Comparison of ENCODE assay signal across 1 cellular context in the genomic region with DNA sequence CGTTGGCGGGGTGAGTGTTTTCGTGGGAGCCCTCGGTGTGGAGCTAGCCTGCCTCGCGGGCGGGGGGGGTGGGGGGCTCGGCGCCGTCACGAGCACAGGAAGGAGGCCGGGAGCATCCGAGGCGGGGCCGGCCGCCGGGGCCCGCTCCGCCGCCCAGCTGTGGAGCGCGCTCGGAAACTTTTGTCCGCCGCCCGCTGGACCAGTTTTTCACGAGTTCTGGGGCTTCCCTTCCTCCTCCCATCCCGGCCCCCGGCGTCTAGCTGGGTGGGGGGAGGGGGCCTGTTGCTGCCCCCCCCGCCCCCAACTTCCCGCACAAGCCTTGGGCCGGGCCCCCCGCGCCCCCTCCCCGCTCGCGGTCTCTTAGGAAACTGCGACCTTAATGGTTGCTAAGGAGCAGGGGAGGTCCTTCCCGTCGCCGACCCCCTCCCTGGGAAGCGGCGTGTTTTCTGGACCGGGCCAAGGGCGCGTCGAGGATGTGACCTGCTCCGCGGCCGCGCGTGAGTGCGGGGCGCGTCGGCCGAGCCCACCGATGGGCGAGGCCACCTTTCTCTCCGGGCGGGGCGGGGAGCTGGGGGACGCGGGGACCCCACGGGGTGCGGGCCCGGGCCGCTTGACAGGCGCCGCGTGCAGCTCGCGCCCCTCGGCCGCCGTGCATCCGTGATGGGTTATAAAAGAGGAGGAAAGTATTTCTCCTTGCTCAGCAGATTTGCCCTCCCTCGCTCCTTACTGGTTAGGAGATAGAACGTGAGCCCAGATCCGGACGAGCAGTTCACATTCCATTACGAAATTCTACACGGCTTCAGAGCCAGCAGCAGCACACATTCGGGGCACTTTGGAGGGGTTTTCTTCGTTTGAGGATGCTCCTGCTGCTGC.
A peak's percentile ranks its signal among the peaks of the same experiment; 100 is the strongest.
TF ChIP-seq lines count a peak whose summit lies in the region.

No MANE protein-coding gene starts in this region.

TF ChIP-seq in HepG2, 621 proteins besides CTCF, POLR2A, EP300 and RAD21 (continued from another document and continues in another):
- TF ChIP-seq, protein P1, sequence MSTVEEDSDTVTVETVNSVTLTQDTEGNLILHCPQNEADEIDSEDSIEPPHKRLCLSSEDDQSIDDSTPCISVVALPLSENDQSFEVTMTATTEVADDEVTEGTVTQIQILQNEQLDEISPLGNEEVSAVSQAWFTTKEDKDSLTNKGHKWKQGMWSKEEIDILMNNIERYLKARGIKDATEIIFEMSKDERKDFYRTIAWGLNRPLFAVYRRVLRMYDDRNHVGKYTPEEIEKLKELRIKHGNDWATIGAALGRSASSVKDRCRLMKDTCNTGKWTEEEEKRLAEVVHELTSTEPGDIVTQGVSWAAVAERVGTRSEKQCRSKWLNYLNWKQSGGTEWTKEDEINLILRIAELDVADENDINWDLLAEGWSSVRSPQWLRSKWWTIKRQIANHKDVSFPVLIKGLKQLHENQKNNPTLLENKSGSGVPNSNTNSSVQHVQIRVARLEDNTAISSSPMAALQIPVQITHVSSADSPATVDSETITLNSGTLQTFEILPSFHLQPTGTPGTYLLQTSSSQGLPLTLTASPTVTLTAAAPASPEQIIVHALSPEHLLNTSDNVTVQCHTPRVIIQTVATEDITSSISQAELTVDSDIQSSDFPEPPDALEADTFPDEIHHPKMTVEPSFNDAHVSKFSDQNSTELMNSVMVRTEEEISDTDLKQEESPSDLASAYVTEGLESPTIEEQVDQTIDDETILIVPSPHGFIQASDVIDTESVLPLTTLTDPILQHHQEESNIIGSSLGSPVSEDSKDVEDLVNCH (CRISPR knock-in tag; IDR thresholded peaks at IDR 0.05), result no peak
- TF ChIP-seq ZNF180 (CRISPR knock-in tag; IDR thresholded peaks at IDR 0.05; ENCODE audit: borderline replicate concordance, low read depth), result no peak
- TF ChIP-seq BORCS8-MEF2B (CRISPR knock-in tag; IDR thresholded peaks at IDR 0.05), result no peak
- TF ChIP-seq ZNF207 (IDR thresholded peaks at IDR 0.05; ENCODE audit: borderline replicate concordance), result no peak
- no peak for TF ChIP-seq ZNF891 (CRISPR knock-in tag; IDR thresholded peaks at IDR 0.05)
- TF ChIP-seq, protein P2, sequence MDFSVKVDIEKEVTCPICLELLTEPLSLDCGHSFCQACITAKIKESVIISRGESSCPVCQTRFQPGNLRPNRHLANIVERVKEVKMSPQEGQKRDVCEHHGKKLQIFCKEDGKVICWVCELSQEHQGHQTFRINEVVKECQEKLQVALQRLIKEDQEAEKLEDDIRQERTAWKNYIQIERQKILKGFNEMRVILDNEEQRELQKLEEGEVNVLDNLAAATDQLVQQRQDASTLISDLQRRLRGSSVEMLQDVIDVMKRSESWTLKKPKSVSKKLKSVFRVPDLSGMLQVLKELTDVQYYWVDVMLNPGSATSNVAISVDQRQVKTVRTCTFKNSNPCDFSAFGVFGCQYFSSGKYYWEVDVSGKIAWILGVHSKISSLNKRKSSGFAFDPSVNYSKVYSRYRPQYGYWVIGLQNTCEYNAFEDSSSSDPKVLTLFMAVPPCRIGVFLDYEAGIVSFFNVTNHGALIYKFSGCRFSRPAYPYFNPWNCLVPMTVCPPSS (IDR thresholded peaks at IDR 0.05), result no peak
- 0 out of 2 replicates have a peak, but pooled peaks have one; percentile 49 for TF ChIP-seq SATB2 (CRISPR knock-in tag; IDR thresholded peaks at IDR 0.05)
- TF ChIP-seq, protein P3, sequence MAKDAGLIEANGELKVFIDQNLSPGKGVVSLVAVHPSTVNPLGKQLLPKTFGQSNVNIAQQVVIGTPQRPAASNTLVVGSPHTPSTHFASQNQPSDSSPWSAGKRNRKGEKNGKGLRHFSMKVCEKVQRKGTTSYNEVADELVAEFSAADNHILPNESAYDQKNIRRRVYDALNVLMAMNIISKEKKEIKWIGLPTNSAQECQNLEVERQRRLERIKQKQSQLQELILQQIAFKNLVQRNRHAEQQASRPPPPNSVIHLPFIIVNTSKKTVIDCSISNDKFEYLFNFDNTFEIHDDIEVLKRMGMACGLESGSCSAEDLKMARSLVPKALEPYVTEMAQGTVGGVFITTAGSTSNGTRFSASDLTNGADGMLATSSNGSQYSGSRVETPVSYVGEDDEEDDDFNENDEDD (CRISPR knock-in tag; IDR thresholded peaks at IDR 0.05; ENCODE audit: borderline replicate concordance), result peak; percentile 46; the same call in 1 of the 2 replicates
- no peak for TF ChIP-seq ZBTB21 (CRISPR knock-in tag; IDR thresholded peaks at IDR 0.05)
- no peak for TF ChIP-seq WIZ (CRISPR knock-in tag; IDR thresholded peaks at IDR 0.05)
- TF ChIP-seq, protein P4, sequence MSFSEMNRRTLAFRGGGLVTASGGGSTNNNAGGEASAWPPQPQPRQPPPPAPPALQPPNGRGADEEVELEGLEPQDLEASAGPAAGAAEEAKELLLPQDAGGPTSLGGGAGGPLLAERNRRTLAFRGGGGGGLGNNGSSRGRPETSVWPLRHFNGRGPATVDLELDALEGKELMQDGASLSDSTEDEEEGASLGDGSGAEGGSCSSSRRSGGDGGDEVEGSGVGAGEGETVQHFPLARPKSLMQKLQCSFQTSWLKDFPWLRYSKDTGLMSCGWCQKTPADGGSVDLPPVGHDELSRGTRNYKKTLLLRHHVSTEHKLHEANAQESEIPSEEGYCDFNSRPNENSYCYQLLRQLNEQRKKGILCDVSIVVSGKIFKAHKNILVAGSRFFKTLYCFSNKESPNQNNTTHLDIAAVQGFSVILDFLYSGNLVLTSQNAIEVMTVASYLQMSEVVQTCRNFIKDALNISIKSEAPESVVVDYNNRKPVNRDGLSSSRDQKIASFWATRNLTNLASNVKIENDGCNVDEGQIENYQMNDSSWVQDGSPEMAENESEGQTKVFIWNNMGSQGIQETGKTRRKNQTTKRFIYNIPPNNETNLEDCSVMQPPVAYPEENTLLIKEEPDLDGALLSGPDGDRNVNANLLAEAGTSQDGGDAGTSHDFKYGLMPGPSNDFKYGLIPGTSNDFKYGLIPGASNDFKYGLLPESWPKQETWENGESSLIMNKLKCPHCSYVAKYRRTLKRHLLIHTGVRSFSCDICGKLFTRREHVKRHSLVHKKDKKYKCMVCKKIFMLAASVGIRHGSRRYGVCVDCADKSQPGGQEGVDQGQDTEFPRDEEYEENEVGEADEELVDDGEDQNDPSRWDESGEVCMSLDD (CRISPR knock-in tag; IDR thresholded peaks at IDR 0.05; ENCODE audit: borderline replicate concordance), result peak; percentile 48; the same call in 1 of the 2 replicates
- TF ChIP-seq IRF2 (CRISPR knock-in tag; IDR thresholded peaks at IDR 0.05), result no peak; the same call in 1 of the 2 replicates
- TF ChIP-seq, protein P5, sequence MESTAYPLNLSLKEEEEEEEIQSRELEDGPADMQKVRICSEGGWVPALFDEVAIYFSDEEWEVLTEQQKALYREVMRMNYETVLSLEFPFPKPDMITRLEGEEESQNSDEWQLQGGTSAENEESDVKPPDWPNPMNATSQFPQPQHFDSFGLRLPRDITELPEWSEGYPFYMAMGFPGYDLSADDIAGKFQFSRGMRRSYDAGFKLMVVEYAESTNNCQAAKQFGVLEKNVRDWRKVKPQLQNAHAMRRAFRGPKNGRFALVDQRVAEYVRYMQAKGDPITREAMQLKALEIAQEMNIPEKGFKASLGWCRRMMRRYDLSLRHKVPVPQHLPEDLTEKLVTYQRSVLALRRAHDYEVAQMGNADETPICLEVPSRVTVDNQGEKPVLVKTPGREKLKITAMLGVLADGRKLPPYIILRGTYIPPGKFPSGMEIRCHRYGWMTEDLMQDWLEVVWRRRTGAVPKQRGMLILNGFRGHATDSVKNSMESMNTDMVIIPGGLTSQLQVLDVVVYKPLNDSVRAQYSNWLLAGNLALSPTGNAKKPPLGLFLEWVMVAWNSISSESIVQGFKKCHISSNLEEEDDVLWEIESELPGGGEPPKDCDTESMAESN (CRISPR knock-in tag; conservative IDR thresholded peaks at IDR 0.05), result no peak
- TF ChIP-seq, protein P6, sequence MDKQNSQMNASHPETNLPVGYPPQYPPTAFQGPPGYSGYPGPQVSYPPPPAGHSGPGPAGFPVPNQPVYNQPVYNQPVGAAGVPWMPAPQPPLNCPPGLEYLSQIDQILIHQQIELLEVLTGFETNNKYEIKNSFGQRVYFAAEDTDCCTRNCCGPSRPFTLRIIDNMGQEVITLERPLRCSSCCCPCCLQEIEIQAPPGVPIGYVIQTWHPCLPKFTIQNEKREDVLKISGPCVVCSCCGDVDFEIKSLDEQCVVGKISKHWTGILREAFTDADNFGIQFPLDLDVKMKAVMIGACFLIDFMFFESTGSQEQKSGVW (CRISPR knock-in tag; IDR thresholded peaks at IDR 0.05; ENCODE audit: borderline replicate concordance), result no peak
- TF ChIP-seq ZNF430 (CRISPR knock-in tag; IDR thresholded peaks at IDR 0.05), result no peak
- TF ChIP-seq MED13 (CRISPR knock-in tag; IDR thresholded peaks at IDR 0.05), result peak; percentile 55; the same call in 1 of the 2 replicates
- TF ChIP-seq, protein P7, sequence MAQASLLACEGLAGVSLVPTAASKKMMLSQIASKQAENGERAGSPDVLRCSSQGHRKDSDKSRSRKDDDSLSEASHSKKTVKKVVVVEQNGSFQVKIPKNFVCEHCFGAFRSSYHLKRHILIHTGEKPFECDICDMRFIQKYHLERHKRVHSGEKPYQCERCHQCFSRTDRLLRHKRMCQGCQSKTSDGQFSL (CRISPR knock-in tag; IDR thresholded peaks at IDR 0.05), result peak; percentile 54; the same call in 1 of the 2 replicates
- 0 out of 2 replicates have a peak, but pooled peaks have one; percentile 37 for TF ChIP-seq BRD4 (CRISPR knock-in tag; IDR thresholded peaks at IDR 0.05)
- TF ChIP-seq, protein P8, sequence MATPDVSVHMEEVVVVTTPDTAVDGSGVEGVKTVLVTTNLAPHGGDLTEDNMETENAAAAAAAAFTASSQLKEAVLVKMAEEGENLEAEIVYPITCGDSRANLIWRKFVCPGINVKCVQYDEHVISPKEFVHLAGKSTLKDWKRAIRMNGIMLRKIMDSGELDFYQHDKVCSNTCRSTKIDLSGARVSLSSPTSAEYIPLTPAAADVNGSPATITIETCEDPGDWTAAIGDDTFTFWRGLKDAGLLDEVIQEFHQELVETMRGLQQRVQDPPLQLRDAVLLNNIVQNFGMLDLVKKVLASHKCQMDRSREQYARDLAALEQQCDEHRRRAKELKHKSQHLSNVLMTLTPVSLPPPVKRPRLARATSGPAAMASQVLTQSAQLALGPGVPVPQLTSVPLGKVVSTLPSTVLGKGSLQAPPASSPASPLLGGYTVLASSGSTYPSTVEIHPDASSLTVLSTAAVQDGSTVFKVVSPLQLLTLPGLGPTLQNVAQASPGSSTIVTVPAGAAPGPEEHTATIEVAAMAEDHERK (CRISPR knock-in tag; IDR thresholded peaks at IDR 0.05; ENCODE audit: low read depth), result no peak
- 0 out of 2 replicates have a peak, but pooled peaks have one; percentile 41 for TF ChIP-seq NFKB2 (CRISPR knock-in tag; IDR thresholded peaks at IDR 0.05; ENCODE audit: borderline replicate concordance)
- 0 out of 2 replicates have a peak, but pooled peaks have one; percentile 22 for TF ChIP-seq SOX5 (CRISPR knock-in tag; IDR thresholded peaks at IDR 0.05; ENCODE audit: borderline replicate concordance)
- TF ChIP-seq CENPX (CRISPR knock-in tag; IDR thresholded peaks at IDR 0.05), result no peak
- TF ChIP-seq ZNF292 (CRISPR knock-in tag; IDR thresholded peaks at IDR 0.05; ENCODE audit: borderline replicate concordance, low read depth), result no peak
- no peak for TF ChIP-seq ZNF780A (CRISPR knock-in tag; IDR thresholded peaks at IDR 0.05)
- no peak for TF ChIP-seq HOXA9 (CRISPR knock-in tag; IDR thresholded peaks at IDR 0.05; ENCODE audit: borderline replicate concordance)
- no peak for TF ChIP-seq JUNB (CRISPR knock-in tag; IDR thresholded peaks at IDR 0.05; ENCODE audit: borderline replicate concordance)
- TF ChIP-seq, protein P9, sequence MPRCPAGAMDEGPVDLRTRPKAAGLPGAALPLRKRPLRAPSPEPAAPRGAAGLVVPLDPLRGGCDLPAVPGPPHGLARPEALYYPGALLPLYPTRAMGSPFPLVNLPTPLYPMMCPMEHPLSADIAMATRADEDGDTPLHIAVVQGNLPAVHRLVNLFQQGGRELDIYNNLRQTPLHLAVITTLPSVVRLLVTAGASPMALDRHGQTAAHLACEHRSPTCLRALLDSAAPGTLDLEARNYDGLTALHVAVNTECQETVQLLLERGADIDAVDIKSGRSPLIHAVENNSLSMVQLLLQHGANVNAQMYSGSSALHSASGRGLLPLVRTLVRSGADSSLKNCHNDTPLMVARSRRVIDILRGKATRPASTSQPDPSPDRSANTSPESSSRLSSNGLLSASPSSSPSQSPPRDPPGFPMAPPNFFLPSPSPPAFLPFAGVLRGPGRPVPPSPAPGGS (CRISPR knock-in tag; IDR thresholded peaks at IDR 0.05), result 0 out of 2 replicates have a peak, but pooled peaks have one; percentile 33
- TF ChIP-seq ZFP37 (CRISPR knock-in tag; IDR thresholded peaks at IDR 0.05; ENCODE audit: borderline replicate concordance), result 0 out of 2 replicates have a peak, but pooled peaks have one; percentile 62
- TF ChIP-seq NCOA5 (CRISPR knock-in tag; IDR thresholded peaks at IDR 0.05), result no peak
- TF ChIP-seq, protein P10, sequence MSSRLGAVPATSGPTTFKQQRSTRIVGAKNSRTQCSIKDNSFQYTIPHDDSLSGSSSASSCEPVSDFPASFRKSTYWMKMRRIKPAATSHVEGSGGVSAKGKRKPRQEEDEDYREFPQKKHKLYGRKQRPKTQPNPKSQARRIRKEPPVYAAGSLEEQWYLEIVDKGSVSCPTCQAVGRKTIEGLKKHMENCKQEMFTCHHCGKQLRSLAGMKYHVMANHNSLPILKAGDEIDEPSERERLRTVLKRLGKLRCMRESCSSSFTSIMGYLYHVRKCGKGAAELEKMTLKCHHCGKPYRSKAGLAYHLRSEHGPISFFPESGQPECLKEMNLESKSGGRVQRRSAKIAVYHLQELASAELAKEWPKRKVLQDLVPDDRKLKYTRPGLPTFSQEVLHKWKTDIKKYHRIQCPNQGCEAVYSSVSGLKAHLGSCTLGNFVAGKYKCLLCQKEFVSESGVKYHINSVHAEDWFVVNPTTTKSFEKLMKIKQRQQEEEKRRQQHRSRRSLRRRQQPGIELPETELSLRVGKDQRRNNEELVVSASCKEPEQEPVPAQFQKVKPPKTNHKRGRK (CRISPR knock-in tag; IDR thresholded peaks at IDR 0.05), result no peak
- TF ChIP-seq ZNF670 (CRISPR knock-in tag; IDR thresholded peaks at IDR 0.05; ENCODE audit: borderline replicate concordance), result no peak
- TF ChIP-seq, protein P11, sequence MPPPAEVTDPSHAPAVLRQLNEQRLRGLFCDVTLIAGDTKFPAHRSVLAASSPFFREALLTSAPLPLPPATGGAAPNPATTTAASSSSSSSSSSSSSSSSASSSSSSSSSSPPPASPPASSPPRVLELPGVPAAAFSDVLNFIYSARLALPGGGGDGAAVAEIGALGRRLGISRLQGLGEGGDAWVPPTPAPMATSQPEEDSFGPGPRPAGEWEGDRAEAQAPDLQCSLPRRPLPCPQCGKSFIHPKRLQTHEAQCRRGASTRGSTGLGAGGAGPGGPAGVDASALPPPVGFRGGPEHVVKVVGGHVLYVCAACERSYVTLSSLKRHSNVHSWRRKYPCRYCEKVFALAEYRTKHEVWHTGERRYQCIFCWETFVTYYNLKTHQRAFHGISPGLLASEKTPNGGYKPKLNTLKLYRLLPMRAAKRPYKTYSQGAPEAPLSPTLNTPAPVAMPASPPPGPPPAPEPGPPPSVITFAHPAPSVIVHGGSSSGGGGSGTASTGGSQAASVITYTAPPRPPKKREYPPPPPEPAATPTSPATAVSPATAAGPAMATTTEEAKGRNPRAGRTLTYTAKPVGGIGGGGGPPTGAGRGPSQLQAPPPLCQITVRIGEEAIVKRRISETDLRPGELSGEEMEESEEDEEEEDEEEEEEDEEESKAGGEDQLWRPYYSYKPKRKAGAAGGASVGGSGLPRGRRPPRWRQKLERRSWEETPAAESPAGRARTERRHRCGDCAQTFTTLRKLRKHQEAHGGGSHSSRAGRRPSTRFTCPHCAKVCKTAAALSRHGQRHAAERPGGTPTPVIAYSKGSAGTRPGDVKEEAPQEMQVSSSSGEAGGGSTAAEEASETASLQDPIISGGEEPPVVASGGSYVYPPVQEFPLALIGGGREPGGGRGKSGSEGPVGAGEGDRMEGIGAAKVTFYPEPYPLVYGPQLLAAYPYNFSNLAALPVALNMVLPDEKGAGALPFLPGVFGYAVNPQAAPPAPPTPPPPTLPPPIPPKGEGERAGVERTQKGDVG (CRISPR knock-in tag; IDR thresholded peaks at IDR 0.05; ENCODE audit: borderline replicate concordance), result no peak
- no peak for TF ChIP-seq ZNF619 (CRISPR knock-in tag; IDR thresholded peaks at IDR 0.05)
